9 cellular contexts compared by ENCODE assay signal in the genomic region with DNA sequence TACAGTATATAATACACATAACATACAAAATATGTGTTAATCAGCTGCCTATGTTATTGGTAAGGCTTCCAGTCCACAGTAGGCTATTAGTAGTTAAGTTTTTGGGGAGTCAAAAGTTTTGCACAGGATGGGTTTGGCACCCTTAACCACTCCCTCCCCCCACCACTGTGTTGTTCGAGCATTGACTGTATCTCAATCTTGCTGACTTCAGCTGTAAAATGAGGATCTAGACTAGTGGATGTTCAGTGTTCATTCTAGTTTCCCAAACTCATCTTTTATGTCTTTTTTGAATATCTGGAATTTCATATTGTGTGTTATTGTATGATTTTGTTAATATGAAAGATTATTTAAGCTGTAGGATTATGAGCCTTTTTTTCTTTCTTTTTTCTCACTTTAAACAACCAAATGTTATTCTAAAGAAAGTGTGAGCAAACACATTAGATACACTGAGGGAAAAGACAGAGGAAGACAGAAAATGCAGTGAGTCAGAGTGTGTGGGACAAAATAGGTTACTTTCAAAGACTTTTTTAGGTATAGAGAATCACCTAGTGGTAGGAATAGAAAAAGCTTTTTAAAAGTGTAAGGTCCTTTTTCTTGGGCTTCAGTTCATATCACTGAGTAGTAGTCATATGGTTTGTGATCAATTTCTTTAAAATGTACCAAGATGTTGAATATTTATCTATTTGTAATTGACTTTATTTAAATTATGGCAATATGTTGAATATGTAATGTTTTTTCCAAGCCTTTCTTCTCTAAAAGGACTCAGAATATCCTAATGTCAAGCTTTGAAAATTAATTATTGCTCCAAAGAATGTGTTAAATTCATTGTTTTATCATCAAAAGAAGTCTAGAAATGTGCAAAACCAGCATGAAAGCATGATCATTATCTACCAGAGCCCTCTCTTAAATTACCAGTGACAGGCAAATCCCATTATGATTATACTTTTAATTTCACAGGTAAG. TPM values are rescaled to one million over a fixed set of nuclear protein-coding genes. Genes with fewer than 3 reads are reported as not detected.
DNase-seq lines count a peak whose midpoint lies in the region; ATAC-seq, FAIRE-seq and TF ChIP-seq lines count a peak whose summit lies in the region.
"Had no signal": no experiment of that assay in that cellular context is flagged by ENCODE, and none has a peak within 500 bp of the region (broad histone marks: within the 10 kb centered on the region; RNA-seq: fewer than 3 reads in every experiment).

No MANE protein-coding gene starts in this region.

- H3K4me1 Mint-ChIP-seq in activated T-cell treated with anti-CD3 and anti-CD28 coated beads, Interleukin-2, amount 50 U/mL, for 72 hours (ENCODE audit: low read depth) = peaks cover 14% of the 10 kb centered on the region

- TF ChIP-seq POLR2A in body of pancreas (IDR thresholded peaks at IDR 0.05) (no peak), H54 (IDR thresholded peaks at IDR 0.05; ENCODE audit: low read depth, low read length) (no peak)

- WGBS in body of pancreas, 2 donors = 40 to 48% methylated on average over 1 of the region's 1 CpG
- 49% methylated on average over 1 of the region's 1 CpG for WGBS in liver

- TF ChIP-seq CTCF in body of pancreas (IDR thresholded peaks at IDR 0.05) (peak; percentile 17 to 89 (median 74)), liver (IDR thresholded peaks at IDR 0.05; ENCODE audit: low read depth, low read length, missing input control) (peak; percentile 44)

- H3K9me3 ChIP-seq in body of pancreas (no peaks in the 10 kb centered on the region), liver (ENCODE audit: control insufficient read depth in 4 of 4, low read length in 3 of 4) (no peaks in the 10 kb centered on the region)

- no peak overlapping the region for H3K27ac Mint-ChIP-seq in activated T-cell treated with anti-CD3 and anti-CD28 coated beads, Interleukin-2, amount 50 U/mL, for 72 hours
- H3K27ac Mint-ChIP-seq: dendritic cell treated with granulocyte-macrophage colony-stimulating factor and Interleukin-4, amounts not matched to agents 40 ng/mL and 50 ng/mL, for 4 days had no signal

- H3K27ac ChIP-seq in body of pancreas (no peak overlapping the region), liver (ENCODE audit: low read depth in 1 of 2, low read length in 2 of 2) (no peak overlapping the region)

- no peak overlapping the region for H3K4me3 Mint-ChIP-seq in activated T-cell treated with anti-CD3 and anti-CD28 coated beads, Interleukin-2, amount 50 U/mL, for 72 hours
- H3K4me3 Mint-ChIP-seq: dendritic cell treated with granulocyte-macrophage colony-stimulating factor and Interleukin-4, amounts not matched to agents 40 ng/mL and 50 ng/mL, for 4 days had no signal

- DNase-seq in activated T-cell treated with anti-CD3 and anti-CD28 coated beads, Interleukin-2, amount 50 U/mL, for 72 hours = no peak
- no peak for DNase-seq in activated T-cell treated with anti-CD3 and anti-CD28 coated beads, Interleukin-2, amount 50 U/mL, for 1 hour
- peak; percentile 42 for DNase-seq in NCI-H2227 (lab: John Stamatoyannopoulos, UW; ENCODE audit: unreplicated experiment)
- no peak for DNase-seq in body of pancreas
- DNase-seq in nucleus accumbens (lab: John Stamatoyannopoulos, UW) = no peak
- no peak for DNase-seq in H54 (ENCODE audit: insufficient read length, low spot score)

- H3K27me3 ChIP-seq in body of pancreas = no peaks in the 10 kb centered on the region
- no peaks in the 10 kb centered on the region for H3K27me3 ChIP-seq in liver (ENCODE audit: control insufficient read depth in 4 of 4, insufficient read depth in 4 of 4, low read length in 3 of 4)

- H3K4me1 ChIP-seq in body of pancreas = no peaks in the 10 kb centered on the region
- no peaks in the 10 kb centered on the region for H3K4me1 ChIP-seq in liver (ENCODE audit: control insufficient read depth in 4 of 4, insufficient read depth in 4 of 4, low read length in 3 of 4)

- H3K27me3 Mint-ChIP-seq in activated T-cell treated with anti-CD3 and anti-CD28 coated beads, Interleukin-2, amount 50 U/mL, for 72 hours (ENCODE audit: low read depth) = no peaks in the 10 kb centered on the region
- H3K27me3 Mint-ChIP-seq: dendritic cell treated with granulocyte-macrophage colony-stimulating factor and Interleukin-4, amounts not matched to agents 40 ng/mL and 50 ng/mL, for 4 days had no signal

- no peaks in the 10 kb centered on the region for H3K9me3 Mint-ChIP-seq in activated T-cell treated with anti-CD3 and anti-CD28 coated beads, Interleukin-2, amount 50 U/mL, for 72 hours
- H3K9me3 Mint-ChIP-seq: dendritic cell treated with granulocyte-macrophage colony-stimulating factor and Interleukin-4, amounts not matched to agents 40 ng/mL and 50 ng/mL, for 4 days had no signal

- H3K36me3 ChIP-seq in body of pancreas (replicated peaks in 1 of 2; ENCODE audit: insufficient read depth in 1 of 2, low read depth in 2 of 2) (no peaks in the 10 kb centered on the region), liver (ENCODE audit: control insufficient read depth in 4 of 4, insufficient read depth in 3 of 4, low read depth in 1 of 4, low read length in 3 of 4) (no peaks in the 10 kb centered on the region)

- H3K9ac ChIP-seq in liver (ENCODE audit: low read depth in 1 of 2, low read length in 2 of 2) = no peak overlapping the region

- no peaks in the 10 kb centered on the region for H3K36me3 Mint-ChIP-seq in activated T-cell treated with anti-CD3 and anti-CD28 coated beads, Interleukin-2, amount 50 U/mL, for 72 hours (ENCODE audit: insufficient read depth in 2 of 2)

- FAIRE-seq in H54 (lab: Jason Lieb, UNC) = no peak

- TF ChIP-seq RAD21 in liver (IDR thresholded peaks at IDR 0.05) = peak; percentile 76 to 79

- intact Hi-C loops in body of pancreas (cut with DNase I) = loop anchor here (10.0 kb wide), 1 partner anchor 250 kb away; no protein-coding TSS in a partner anchor

- ATAC-seq in activated T-cell treated with anti-CD3 and anti-CD28 coated beads, Interleukin-2, amount 50 U/mL, for 72 hours (replicated peaks in 1 of 2) = peak; percentile 93 to 94
- ATAC-seq in HG02852 (IDR thresholded peaks at IDR 0.05; ENCODE audit: unreplicated experiment) (peak; percentile 78), body of pancreas (peak; percentile 83)

- no peak overlapping the region for H3K4me3 ChIP-seq in body of pancreas
- no peak overlapping the region for H3K4me3 ChIP-seq in liver (ENCODE audit: low read depth in 1 of 3, low read length in 3 of 3)

TF ChIP-seq in liver, 16 proteins besides CTCF, POLR2A, EP300 and RAD21:
- TF ChIP-seq YY1 (IDR thresholded peaks at IDR 0.05) (no peak), NR2F2 (IDR thresholded peaks at IDR 0.05) (no peak), RXRA (IDR thresholded peaks at IDR 0.05) (no peak)

RNA-seq across cellular contexts. Expression of a gene that starts 17.9 kb away (rescaled TPM):
- 10 to 100 TPM; 87.2 to 96.3 TPM for total RNA-seq in activated T-cell treated with anti-CD3 and anti-CD28 coated beads, Interleukin-2, amount 50 U/mL, for 72 hours
- total RNA-seq in body of pancreas = under 1 TPM in 1 of 2 donors, not detected in 1; under 0.01 TPM
- 10 to 100 TPM in 1 of 2 donors, under 1 TPM in 1; 0.08 to 47.3 TPM for total RNA-seq in liver
- polyA plus RNA-seq in liver = 1 to 10 TPM; 1.3 to 1.6 TPM

RNA-seq across cellular contexts. Expression of a gene that starts 33.7 kb away (rescaled TPM):
- 10 to 100 TPM; 13.5 to 23.5 TPM for total RNA-seq in activated T-cell treated with anti-CD3 and anti-CD28 coated beads, Interleukin-2, amount 50 U/mL, for 72 hours
- total RNA-seq in body of pancreas = 10 to 100 TPM; 10.5 to 18.7 TPM
- 1 to 10 TPM; 2.1 to 3.2 TPM for total RNA-seq in liver
- under 1 TPM; 0.54 to 0.83 TPM for polyA plus RNA-seq in liver
